7 cellular contexts compared by ENCODE assay signal in genomic region chr15:40454904-40455391, GRCh38. TPM values are rescaled to one million over a fixed set of nuclear protein-coding genes. Genes with fewer than 3 reads are reported as not detected.
DNase-seq lines count a peak whose midpoint lies in the region; ATAC-seq and TF ChIP-seq lines count a peak whose summit lies in the region.

No MANE protein-coding gene starts in this region.

- H3K79me2 ChIP-seq in trophoblast cell (ENCODE audit: control insufficient read depth, insufficient read depth, low read length, poor library complexity): peaks cover 5% of the 10 kb centered on the region

- H3K36me3 ChIP-seq in trophoblast cell (ENCODE audit: control insufficient read depth in 1 of 2, insufficient read depth in 2 of 2, low read length in 2 of 2) (peaks cover 14 to 15% of the 10 kb centered on the region in 2 experiments), SJCRH30 (no peaks in the 10 kb centered on the region)

- H3K27ac Mint-ChIP-seq in chondrocyte (ENCODE audit: unreplicated experiment): peak overlapping the region; percentile 66

- H2AK5ac ChIP-seq in trophoblast cell (ENCODE audit: low read length): no peak overlapping the region

- H2BK12ac ChIP-seq in trophoblast cell (ENCODE audit: low read length): no peak overlapping the region

- peak overlapping the region; percentile 8 for H3K4me2 ChIP-seq in trophoblast cell (ENCODE audit: low read length)

- H3K27ac ChIP-seq in trophoblast cell (ENCODE audit: low read depth, low read length) (no peak overlapping the region), SJCRH30 (no peak overlapping the region)

- H3K4me3 ChIP-seq in trophoblast cell (ENCODE audit: low read depth, low read length) (no peak overlapping the region), SJCRH30 (no peak overlapping the region)

- H3K36me3 Mint-ChIP-seq in chondrocyte (ENCODE audit: low read depth): peaks cover 4% of the 10 kb centered on the region

- H3K4me1 ChIP-seq in trophoblast cell (ENCODE audit: control insufficient read depth in 1 of 2, insufficient read depth in 2 of 2, low read length in 2 of 2): peaks cover 25 to 30% of the 10 kb centered on the region in 2 experiments
- peaks cover 26% of the 10 kb centered on the region for H3K4me1 ChIP-seq in SJCRH30

- no peaks in the 10 kb centered on the region for H3K79me1 ChIP-seq in trophoblast cell (ENCODE audit: low read length)

- H2BK120ac ChIP-seq in trophoblast cell (ENCODE audit: insufficient read depth, low read length, poor library complexity): no peak overlapping the region

- DNase-seq in ELF-1 (ENCODE audit: low read depth, low spot score): peak; percentile 18
- peak; percentile 46 for DNase-seq in RPMI7951 (ENCODE audit: low read depth)
- DNase-seq in chondrocyte (ENCODE audit: low spot score): no peak
- DNase-seq in trophoblast cell: no peak
- DNase-seq in GM13976 (ENCODE audit: low spot score): no peak
- no peak for DNase-seq in SJCRH30

- H3K9me3 Mint-ChIP-seq in chondrocyte (ENCODE audit: low read depth): no peaks in the 10 kb centered on the region

- H3K18ac ChIP-seq in trophoblast cell (ENCODE audit: low read length): no peak overlapping the region

- no peak overlapping the region for H4K12ac ChIP-seq in trophoblast cell (ENCODE audit: low read depth, low read length)

- no peak overlapping the region for H3K4ac ChIP-seq in trophoblast cell (ENCODE audit: low read depth, low read length)

- no CpG with 5 or more reads among the region's 9 CpGs for WGBS in trophoblast cell (ENCODE audit: extremely low coverage, insufficient coverage, insufficient read length)

- in situ Hi-C loops in GM13976 (cut with MboI; ENCODE audit: low sequenced_read_pairs, unreplicated experiment): no loop called here

- no peaks in the 10 kb centered on the region for H3K9me3 ChIP-seq in trophoblast cell (ENCODE audit: insufficient read depth, low read depth, low read length)
- H3K9me3 ChIP-seq in SJCRH30 (replicated peaks): no peaks in the 10 kb centered on the region

- H4K8ac ChIP-seq in trophoblast cell (ENCODE audit: low read depth, low read length): no peak overlapping the region

- H3K27me3 Mint-ChIP-seq in chondrocyte (ENCODE audit: low read depth): no peaks in the 10 kb centered on the region

- H3K14ac ChIP-seq in trophoblast cell (ENCODE audit: low read length): no peak overlapping the region

- no peak overlapping the region for H2BK5ac ChIP-seq in trophoblast cell (ENCODE audit: low read depth, low read length, poor library complexity)

- H3K4me3 Mint-ChIP-seq in chondrocyte (ENCODE audit: unreplicated experiment): no peak overlapping the region

- no peak overlapping the region for H2AFZ ChIP-seq in trophoblast cell (ENCODE audit: insufficient read depth, low read length, poor library complexity)

- TF ChIP-seq CTCF in chondrocyte (IDR thresholded peaks at IDR 0.05) (no peak), GM13976 (IDR thresholded peaks at IDR 0.05; ENCODE audit: borderline replicate concordance, control extremely low read depth, extremely low read depth, insufficient read depth, missing control alignments) (no peak)

- peaks cover 47% of the 10 kb centered on the region for H3K4me1 Mint-ChIP-seq in chondrocyte (ENCODE audit: low read depth)

- no peak overlapping the region for H3K9ac ChIP-seq in trophoblast cell (ENCODE audit: low read length)

- no peak for ATAC-seq in HG02798 (IDR thresholded peaks at IDR 0.05; ENCODE audit: poor library complexity, unreplicated experiment)

- H3K23ac ChIP-seq in trophoblast cell (ENCODE audit: low read length): no peak overlapping the region

- H3K27me3 ChIP-seq in trophoblast cell (ENCODE audit: insufficient read depth, low read length): no peaks in the 10 kb centered on the region
- no peaks in the 10 kb centered on the region for H3K27me3 ChIP-seq in SJCRH30

- H4K91ac ChIP-seq in trophoblast cell (ENCODE audit: low read depth, low read length): no peak overlapping the region

RNA-seq across cellular contexts. Expression of gene BAHD1, which starts 14.2 kb away (rescaled TPM):
- 7.6 and 11.5 TPM in 2 replicates for total RNA-seq in RPMI7951 (2014; rRNA removed; shearing (Covaris generic))
- total RNA-seq in chondrocyte: 24.4 to 26.4 TPM (median 24.8 TPM) in 3 replicates
- 10.8 and 11.1 TPM in 2 replicates for polyA plus RNA-seq in trophoblast cell (2013)
- 10.9 and 11.0 TPM in 2 replicates for total RNA-seq in SJCRH30 (2014; rRNA removed; shearing (Covaris generic))

RNA-seq across cellular contexts. Expression of gene CHST14, which starts 15.8 kb away (rescaled TPM):
- 27.1 and 29.3 TPM in 2 replicates for total RNA-seq in RPMI7951 (2014; rRNA removed; shearing (Covaris generic))
- 45.4 to 46.2 TPM (median 45.7 TPM) in 3 replicates for total RNA-seq in chondrocyte
- polyA plus RNA-seq in trophoblast cell (2013): 11.9 and 12.2 TPM in 2 replicates
- total RNA-seq in SJCRH30 (2014; rRNA removed; shearing (Covaris generic)): 36.7 and 39.4 TPM in 2 replicates

RNA-seq across cellular contexts. Expression of gene IVD, which starts 49.4 kb away (rescaled TPM):
- total RNA-seq in RPMI7951 (2014; rRNA removed; shearing (Covaris generic)): 21.0 and 24.5 TPM in 2 replicates
- 42.0 to 58.9 TPM (median 42.5 TPM) in 3 replicates for total RNA-seq in chondrocyte
- 9.5 and 9.7 TPM in 2 replicates for polyA plus RNA-seq in trophoblast cell (2013)
- 34.9 and 36.7 TPM in 2 replicates for total RNA-seq in SJCRH30 (2014; rRNA removed; shearing (Covaris generic))

Comparison
In these comparisons a context has a peak if more than half of its experiments do, and no peak if none do; other contexts are left out.
1. DNase-seq: peak in ELF-1 (single experiment) and RPMI7951 (single experiment); none in chondrocyte (single experiment), trophoblast cell (0 of 2), GM13976 (single experiment) and SJCRH30 (0 of 2).